8 cellular contexts compared by ENCODE assay signal in the genomic region with DNA sequence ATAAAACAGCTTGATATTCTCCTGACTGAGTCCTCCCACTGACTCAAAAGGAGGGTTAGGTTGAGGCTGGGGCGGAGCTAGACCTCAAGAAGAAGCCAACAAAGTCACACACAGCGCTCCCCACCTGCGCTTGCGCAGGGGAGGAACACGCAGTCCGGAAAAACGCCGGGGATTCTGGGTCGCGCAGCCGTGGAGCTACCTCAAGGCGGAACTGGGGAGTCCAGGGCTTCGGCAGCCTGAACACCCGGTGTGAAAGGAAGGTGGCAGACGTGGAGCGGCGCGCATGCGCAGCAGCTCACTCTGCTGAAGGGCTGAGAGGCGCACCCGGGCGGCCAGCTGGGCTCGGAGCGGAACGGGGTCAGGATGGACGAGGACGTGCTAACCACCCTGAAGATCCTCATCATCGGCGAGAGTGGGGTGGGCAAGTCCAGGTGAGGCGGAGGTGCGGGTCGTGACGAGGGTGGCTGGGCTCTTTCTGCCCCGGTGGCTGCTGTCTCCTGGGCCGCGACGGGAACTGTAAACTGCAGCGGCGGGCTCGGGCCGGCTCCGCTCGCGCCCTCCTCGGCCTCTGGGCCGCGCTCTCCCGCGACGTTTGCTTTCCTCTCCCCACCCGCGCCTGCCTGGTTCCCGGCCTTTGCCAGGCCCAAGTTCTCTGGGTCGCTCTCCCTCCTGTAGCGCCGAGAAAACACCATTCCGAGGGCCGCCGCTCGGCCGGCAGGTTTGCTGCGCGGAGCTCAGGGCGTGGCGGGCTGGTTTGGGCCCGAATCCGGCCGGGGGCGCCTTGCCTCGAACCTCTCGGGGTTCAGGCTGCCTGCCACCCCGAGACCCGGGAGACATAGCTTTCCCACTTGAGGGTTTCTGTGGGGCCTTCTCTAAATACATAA. TPM values are rescaled to one million over a fixed set of nuclear protein-coding genes. Genes with fewer than 3 reads are reported as not detected.
A peak's percentile ranks its signal among the peaks of the same experiment; 100 is the strongest.
DNase-seq lines count a peak whose midpoint lies in the region; ATAC-seq, FAIRE-seq and TF ChIP-seq lines count a peak whose summit lies in the region.

A gene (plus strand): TSS at position 298 of the 884 bp plus-strand sequence. CDS start 66 bp downstream, at position 364.

- TF ChIP-seq CTCF in GM12875 (IDR thresholded peaks at IDR 0.05; ENCODE audit: borderline replicate concordance, insufficient read depth, low read depth, low read length), result 0 out of 2 replicates have a peak, but pooled peaks have one; percentile 1
- TF ChIP-seq CTCF in pancreas (IDR thresholded peaks at IDR 0.05), result no peak
- TF ChIP-seq CTCF in tibial artery (IDR thresholded peaks at IDR 0.05), result peak in 1 of 2 experiments; percentile 4

- peaks cover 17% of the 10 kb centered on the region for H3K36me3 Mint-ChIP-seq in activated naive CD8-positive, alpha-beta T cell treated with anti-CD3 and anti-CD28 coated beads, Interleukin-2, amount 50 U/mL, for 24 hours (ENCODE audit: low read depth)

- 0% methylated on average over 65 to 73 of the region's 73 CpGs for WGBS in pancreas, 2 donors

- H3K9me3 ChIP-seq in pancreas (no peaks in the 10 kb centered on the region), tibial artery (no peaks in the 10 kb centered on the region)

- peak; percentile 75 for DNase-seq in NCI-H1417 treated with DMSO at 0.1 percent for 48 hours (lab: John Stamatoyannopoulos, UW)
- peak; percentile 94 for DNase-seq in SW480 (ENCODE audit: low spot score)
- peak; percentile 96 for DNase-seq in activated naive CD8-positive, alpha-beta T cell treated with anti-CD3 and anti-CD28 coated beads, Interleukin-2, amount 50 U/mL, for 24 hours
- peak; percentile 99 for DNase-seq in Right ventricle myocardium superior
- DNase-seq in pancreas, result peak; percentile 98 to 100 (median 98)
- peak; percentile 97 to 99 for DNase-seq in tibial artery

- FAIRE-seq in pancreas (lab: Jason Lieb, UNC), result peak; percentile 61

- H3K4me1 Mint-ChIP-seq in activated naive CD8-positive, alpha-beta T cell treated with anti-CD3 and anti-CD28 coated beads, Interleukin-2, amount 50 U/mL, for 24 hours, result peaks cover 55% of the 10 kb centered on the region

- H3K36me3 ChIP-seq in pancreas, result no peaks in the 10 kb centered on the region
- no peaks in the 10 kb centered on the region for H3K36me3 ChIP-seq in tibial artery

- H3K9me3 Mint-ChIP-seq in activated naive CD8-positive, alpha-beta T cell treated with anti-CD3 and anti-CD28 coated beads, Interleukin-2, amount 50 U/mL, for 24 hours, result no peaks in the 10 kb centered on the region

- ATAC-seq in HG02798 (IDR thresholded peaks at IDR 0.05; ENCODE audit: poor library complexity, unreplicated experiment), result peak; percentile 96
- peak; percentile 99 for ATAC-seq in activated naive CD8-positive, alpha-beta T cell treated with anti-CD3 and anti-CD28 coated beads, Interleukin-2, amount 50 U/mL, for 24 hours
- ATAC-seq in Right ventricle myocardium superior (ENCODE audit: poor library complexity), result peak; percentile 98
- ATAC-seq in pancreas, result peak; percentile 94 to 99 (median 97)

- peak within 1 kb of the TSS; percentile 100 for H3K4me3 Mint-ChIP-seq in activated naive CD8-positive, alpha-beta T cell treated with anti-CD3 and anti-CD28 coated beads, Interleukin-2, amount 50 U/mL, for 24 hours

- H3K4me3 ChIP-seq in GM12875 (ENCODE audit: low read depth, low read length), result peak within 1 kb of the TSS; percentile 95
- peak within 1 kb of the TSS; percentile 63 to 82 (median 74) for H3K4me3 ChIP-seq in pancreas
- H3K4me3 ChIP-seq in tibial artery, result peak within 1 kb of the TSS; percentile 79 to 91

- H3K27ac Mint-ChIP-seq in activated naive CD8-positive, alpha-beta T cell treated with anti-CD3 and anti-CD28 coated beads, Interleukin-2, amount 50 U/mL, for 24 hours, result peak within 1 kb of the TSS; percentile 98

- H3K27me3 ChIP-seq in pancreas (no peaks in the 10 kb centered on the region), tibial artery (no peaks in the 10 kb centered on the region)

- peaks cover 4% of the 10 kb centered on the region for H3K27me3 Mint-ChIP-seq in activated naive CD8-positive, alpha-beta T cell treated with anti-CD3 and anti-CD28 coated beads, Interleukin-2, amount 50 U/mL, for 24 hours

- H3K27ac ChIP-seq in pancreas (peak within 1 kb of the TSS; percentile 73 to 91 (median 88)), tibial artery (peak within 1 kb of the TSS; percentile 85 to 90)

- peaks cover 9 to 21% (median 17%) of the 10 kb centered on the region in 3 donors for H3K4me1 ChIP-seq in pancreas
- H3K4me1 ChIP-seq in tibial artery, result peaks cover 0 to 39% (median 18%) of the 10 kb centered on the region in 4 donors

- intact Hi-C loops in Right ventricle myocardium superior (cut with DNase I) (loop anchor here (10.0 kb wide), 1 partner anchor 259 kb away; a partner anchor contains a TSS), pancreas (cut with DNase I) (no loop called here), tibial artery (cut with DNase I; ENCODE audit: low total_unique reads) (loop anchor here (5.0 kb wide), 1 partner anchor 352 kb away; a partner anchor contains a TSS)

RNA-seq across cellular contexts. Expression of the gene that starts here (rescaled TPM):
- total RNA-seq in Right ventricle myocardium superior, result 119 TPM
- 10 to 100 TPM; 37.6 to 57.7 (median 45.3) TPM for total RNA-seq in pancreas
- 10 to 100 TPM in 1 of 2 donors, 1 to 10 TPM in 1; 7.5 to 20.9 TPM for polyA plus RNA-seq in pancreas

Comparison
In these comparisons a context has a peak if more than half of its experiments do, and no peak if none do; other contexts are left out.
1. Peak in every context shown above with its lines: DNase-seq, ATAC-seq, H3K4me3 ChIP-seq and H3K27ac ChIP-seq.
2. intact Hi-C loops: an anchor here in Right ventricle myocardium superior (10.0 kb wide) and tibial artery (5.0 kb wide); none called in pancreas.